In the genomic region with DNA sequence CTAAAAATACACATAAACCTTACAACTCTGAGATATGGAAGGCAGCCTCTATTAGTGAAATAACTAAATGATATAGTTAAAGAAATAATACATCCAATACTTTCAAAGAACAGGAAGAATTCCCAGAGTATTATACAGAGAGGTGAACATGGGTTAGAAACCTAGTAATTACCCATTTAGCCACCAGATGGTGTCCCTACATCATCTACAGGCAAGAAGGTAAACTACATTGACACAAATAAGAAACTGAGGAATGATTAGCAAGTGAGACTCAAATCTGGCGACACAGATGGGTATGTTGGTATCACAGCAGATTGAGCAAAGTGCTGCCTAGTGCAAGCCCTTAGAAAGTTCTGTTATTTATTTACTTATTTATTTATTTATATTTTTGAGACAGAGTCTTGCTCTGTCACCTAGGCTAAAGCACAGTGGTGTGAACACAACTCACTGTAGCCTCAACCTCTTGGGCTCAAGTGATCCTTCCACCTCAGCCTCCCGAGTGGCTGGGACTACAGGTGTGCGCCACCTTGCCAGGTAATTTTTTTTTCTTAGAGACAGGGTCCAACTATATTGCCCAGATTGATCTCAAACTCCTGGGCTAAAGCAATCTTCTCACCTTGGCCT, we compare ENCODE assay signal across 8 cellular contexts. TPM values are rescaled to one million over a fixed set of nuclear protein-coding genes. Genes with fewer than 3 reads are reported as not detected.
A peak's percentile ranks its signal among the peaks of the same experiment; 100 is the strongest.
DNase-seq lines count a peak whose midpoint lies in the region; ATAC-seq and TF ChIP-seq lines count a peak whose summit lies in the region.

No MANE protein-coding gene starts in this region.

- no peak for TF ChIP-seq CTCF in mucosa of descending colon (IDR thresholded peaks at IDR 0.05)

- H3K9me3 ChIP-seq in mucosa of descending colon = no peaks in the 10 kb centered on the region

- DNase-seq in NCI-H2227 treated with DMSO at 0.1 percent for 48 hours (lab: John Stamatoyannopoulos, UW) = peak; percentile 1
- no peak for DNase-seq in NCI-H2227 (lab: John Stamatoyannopoulos, UW; ENCODE audit: unreplicated experiment)
- DNase-seq in MV-4-11 (lab: John Stamatoyannopoulos, UW) = peak; percentile 20
- peak; percentile 45 to 51 for DNase-seq in dermis microvascular lymphatic vessel endothelial cell (ENCODE audit: low read depth in 2 of 2)
- peak in 1 of 3 donors; percentile 27 for DNase-seq in mucosa of descending colon
- DNase-seq in stimulated activated CD4-positive, alpha-beta T cell treated with anti-CD3 and anti-CD28 coated beads, Interleukin-2, amount 100 ng/mL, for 48 hours = no peak
- DNase-seq in stimulated activated CD4-positive, alpha-beta T cell treated with anti-CD3 and anti-CD28 coated beads, Interleukin-2, amount 100 ng/mL, for 24 hours = no peak

- intact Hi-C loops in mucosa of descending colon (cut with DNase I, micrococcal nuclease) = loop anchor here in 1 of 2 donors (10.0 kb wide), 1 partner anchor 192 kb away; no protein-coding TSS in a partner anchor

- peak; percentile 36 for ATAC-seq in mucosa of descending colon
- no peak for ATAC-seq in HG03565 (IDR thresholded peaks at IDR 0.05; ENCODE audit: unreplicated experiment)

- H3K36me3 ChIP-seq in mucosa of descending colon (ENCODE audit: low read depth) = peaks cover 4% of the 10 kb centered on the region

- H3K4me3 ChIP-seq in mucosa of descending colon = no peak overlapping the region

- no peaks in the 10 kb centered on the region for H3K4me1 ChIP-seq in mucosa of descending colon (ENCODE audit: low read depth)

RNA-seq across cellular contexts. Expression of a gene that starts 28.2 kb away (rescaled TPM):
- 11.6 and 12.6 TPM in 2 replicates for total RNA-seq in dermis microvascular lymphatic vessel endothelial cell
- 10 to 100 TPM; 19.9 to 33.9 (median 20.2) TPM for total RNA-seq in mucosa of descending colon

RNA-seq across cellular contexts. Expression of a gene that starts 34.9 kb away (rescaled TPM):
- not detected in 2 replicates for total RNA-seq in dermis microvascular lymphatic vessel endothelial cell
- total RNA-seq in mucosa of descending colon = not detected

RNA-seq across cellular contexts. Expression of a gene that starts 36.6 kb away (rescaled TPM):
- total RNA-seq in dermis microvascular lymphatic vessel endothelial cell (36.3 and 37.4 TPM in 2 replicates), mucosa of descending colon (100 to 1,000 TPM in 1 of 3 donors, 10 to 100 TPM in 2; 61.0 to 105 (median 80.4) TPM)

RNA-seq across cellular contexts. Expression of a gene that starts 36.9 kb away (rescaled TPM):
- 37.4 and 44.6 TPM in 2 replicates for total RNA-seq in dermis microvascular lymphatic vessel endothelial cell
- 10 to 100 TPM; 24.4 to 36.0 (median 30.7) TPM for total RNA-seq in mucosa of descending colon

RNA-seq across cellular contexts. Expression of a gene that starts 52.1 kb away (rescaled TPM):
- 0.64 and 1.1 TPM in 2 replicates for total RNA-seq in dermis microvascular lymphatic vessel endothelial cell
- total RNA-seq in mucosa of descending colon = 1 to 10 TPM in 1 of 3 donors, under 1 TPM in 2; 0.72 to 1.4 (median 0.89) TPM

Comparison
In these comparisons a context has a peak if more than half of its experiments do, and no peak if none do; other contexts are left out.
1. DNase-seq: peak in NCI-H2227 treated with DMSO at 0.1 percent for 48 hours (single experiment), MV-4-11 (single experiment) and dermis microvascular lymphatic vessel endothelial cell (2 of 2); none in NCI-H2227 (single experiment), stimulated activated CD4-positive, alpha-beta T cell treated with anti-CD3 and anti-CD28 coated beads, Interleukin-2, amount 100 ng/mL, for 48 hours (0 of 2) and stimulated activated CD4-positive, alpha-beta T cell treated with anti-CD3 and anti-CD28 coated beads, Interleukin-2, amount 100 ng/mL, for 24 hours (0 of 2).